Comparison of ENCODE assay signal across 29 cellular contexts in the genomic region with DNA sequence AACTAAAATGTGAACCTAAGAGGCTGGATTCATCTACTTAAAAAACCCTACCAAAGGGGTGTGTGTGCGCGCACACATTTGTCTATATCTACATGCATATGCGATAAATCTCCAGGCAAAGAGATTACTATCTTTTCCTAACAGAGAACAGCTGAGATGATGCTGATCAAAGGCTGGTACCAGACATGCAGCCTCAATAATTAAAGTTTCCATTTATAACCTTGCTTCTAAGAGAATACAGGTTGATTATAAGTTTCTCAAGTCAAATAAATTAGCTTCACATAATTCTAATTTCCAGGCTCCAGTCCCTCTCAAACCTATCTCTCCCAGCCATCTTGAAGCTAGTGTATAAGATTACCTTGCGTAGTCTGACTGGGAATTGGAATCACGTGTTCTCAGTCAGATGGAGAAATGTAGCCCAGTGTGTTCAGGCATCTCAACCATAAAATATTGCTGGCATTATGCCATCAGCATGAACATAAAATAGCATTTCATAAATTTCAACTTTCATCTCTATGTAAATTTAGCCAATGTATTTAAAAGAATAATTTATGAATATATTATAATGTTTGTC.
"Had no signal": no experiment of that assay in that cellular context is flagged by ENCODE, and none has a peak within 500 bp of the region (broad histone marks: within the 10 kb centered on the region; RNA-seq: fewer than 3 reads in every experiment).

No MANE protein-coding gene starts in this region.

- H3K27ac Mint-ChIP-seq: dendritic cell treated with granulocyte-macrophage colony-stimulating factor and Interleukin-4, amounts not matched to agents 40 ng/mL and 50 ng/mL, for 4 days; effector memory CD8-positive, alpha-beta T cell; endodermal cell; immature natural killer cell; naive B cell; naive thymus-derived CD8-positive, alpha-beta T cell had no signal

- H3K4me1 Mint-ChIP-seq: endodermal cell; immature natural killer cell; naive B cell; naive thymus-derived CD8-positive, alpha-beta T cell had no signal

- H3K27me3 ChIP-seq: colonic mucosa, esophagus squamous epithelium, gastrocnemius medialis, hepatocyte, left lung had no signal

- ATAC-seq: effector memory CD8-positive, alpha-beta T cell; esophagus mucosa; gastrocnemius medialis; left colon; left lung; left ventricle myocardium superior; lower lobe of right lung; mucosa of descending colon; naive thymus-derived CD8-positive, alpha-beta T cell had no signal

- H3K36me3 ChIP-seq: colonic mucosa, esophagus squamous epithelium, gastrocnemius medialis, left lung, lower lobe of right lung had no signal

- H3K27me3 Mint-ChIP-seq: dendritic cell treated with granulocyte-macrophage colony-stimulating factor and Interleukin-4, amounts not matched to agents 40 ng/mL and 50 ng/mL, for 4 days; effector memory CD8-positive, alpha-beta T cell had no signal

- H3K36me3 Mint-ChIP-seq: immature natural killer cell had no signal

- H3K9me3 Mint-ChIP-seq: dendritic cell treated with granulocyte-macrophage colony-stimulating factor and Interleukin-4, amounts not matched to agents 40 ng/mL and 50 ng/mL, for 4 days had no signal

- H3K4me3 ChIP-seq: colonic mucosa, esophagus squamous epithelium, gastrocnemius medialis, hepatocyte, left lung, lower lobe of right lung, mucosa of descending colon had no signal

- DNase-seq: colonic mucosa; cortex of kidney; effector CD8-positive, alpha-beta T cell; effector memory CD8-positive, alpha-beta T cell; endodermal cell; erythroblast; esophagus squamous epithelium; foreskin fibroblast; foreskin melanocyte; gastrocnemius medialis; glutamatergic neuron; head of caudate nucleus; hypothalamus; immature natural killer cell; islet precursor cell; kidney; kidney glomerular epithelial cell; left colon; left lung; left ventricle myocardium superior; lower lobe of right lung; mesendoderm; mucosa of descending colon; naive B cell; naive thymus-derived CD8-positive, alpha-beta T cell had no signal

- H3K9me3 ChIP-seq: colonic mucosa, gastrocnemius medialis, lower lobe of right lung, mucosa of descending colon had no signal

- H3K4me1 ChIP-seq: colonic mucosa, esophagus squamous epithelium, gastrocnemius medialis, left lung, lower lobe of right lung had no signal

- H3K27ac ChIP-seq: colonic mucosa, epithelial cell of prostate, esophagus squamous epithelium, gastrocnemius medialis, hepatocyte, left lung, lower lobe of right lung had no signal

- H3K4me3 Mint-ChIP-seq: dendritic cell treated with granulocyte-macrophage colony-stimulating factor and Interleukin-4, amounts not matched to agents 40 ng/mL and 50 ng/mL, for 4 days; effector memory CD8-positive, alpha-beta T cell; endodermal cell; immature natural killer cell; naive B cell; naive thymus-derived CD8-positive, alpha-beta T cell had no signal
